Comparison of ENCODE assay signal across 1 cellular context in the genomic region with DNA sequence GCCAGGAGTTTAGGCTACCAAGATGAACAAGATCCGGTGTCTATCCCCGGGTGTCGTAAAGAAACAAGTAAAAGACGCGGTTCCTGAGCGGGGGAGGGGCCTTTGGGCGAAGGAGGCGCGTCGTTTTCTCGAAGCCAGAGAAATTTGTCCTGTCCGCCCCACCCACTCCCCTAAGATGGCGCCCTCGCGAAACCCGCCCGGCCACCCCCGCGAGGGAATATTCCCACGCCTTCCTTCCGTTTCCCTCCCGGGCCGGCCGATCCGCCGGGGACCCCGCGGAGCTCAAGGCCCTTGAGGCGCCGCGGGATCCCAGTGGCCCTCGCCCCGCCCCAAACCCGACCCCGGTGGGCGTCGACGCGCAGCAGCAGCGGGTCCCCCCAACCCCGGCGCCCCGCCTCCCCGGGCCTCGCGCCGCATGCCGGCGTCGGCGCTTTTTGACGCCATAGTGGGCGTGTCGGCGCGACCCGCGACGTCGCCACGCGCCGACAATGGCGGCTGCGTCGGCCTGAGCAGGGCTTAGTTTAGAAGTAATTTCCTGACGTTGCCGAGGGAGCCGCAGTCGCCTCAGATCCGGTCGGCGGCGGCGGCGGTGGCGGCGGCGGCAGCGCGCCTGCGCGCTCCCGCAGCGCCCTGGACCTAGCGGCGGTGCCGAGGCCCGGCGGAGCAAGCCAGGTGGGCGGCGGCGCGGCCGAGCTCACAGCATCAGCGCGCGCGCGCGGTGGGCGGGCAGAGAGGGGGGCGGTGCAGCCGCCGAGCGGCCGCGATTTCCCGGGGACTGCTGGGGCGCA.
TF ChIP-seq lines count a peak whose summit lies in the region.

No MANE protein-coding gene starts in this region.

TF ChIP-seq in K562, 482 proteins besides CTCF, POLR2A, EP300 and RAD21 (continued from another document and continues in another):
- TF ChIP-seq ZBTB33 (CRISPR knock-in tag; IDR thresholded peaks at IDR 0.05) (no peak), ZNF77 (CRISPR knock-in tag; IDR thresholded peaks at IDR 0.05) (no peak), THRB (CRISPR knock-in tag; conservative IDR thresholded peaks at IDR 0.05) (no peak), GTF2F1 (IDR thresholded peaks at IDR 0.05; ENCODE audit: low read depth, low read length) (no peak), HBP1 (CRISPR knock-in tag; IDR thresholded peaks at IDR 0.05) (no peak), NFATC3 (IDR thresholded peaks at IDR 0.05) (no peak), EGR1 (conservative IDR thresholded peaks at IDR 0.05) (peak; percentile 86), NR4A1 (CRISPR knock-in tag; IDR thresholded peaks at IDR 0.05) (no peak), NR4A1 (tag; IDR thresholded peaks at IDR 0.05) (no peak), BRF1 (IDR thresholded peaks at IDR 0.05; ENCODE audit: borderline replicate concordance, extremely low read depth, insufficient read length) (no peak), MGA (IDR thresholded peaks at IDR 0.05) (no peak), DPF2 (IDR thresholded peaks at IDR 0.05) (no peak), HDAC2 (IDR thresholded peaks at IDR 0.05) (0 out of 2 replicates have a peak, but pooled peaks have one; percentile 20), RFX7 (CRISPR knock-in tag; IDR thresholded peaks at IDR 0.05) (no peak)
- TF ChIP-seq, protein P1, sequence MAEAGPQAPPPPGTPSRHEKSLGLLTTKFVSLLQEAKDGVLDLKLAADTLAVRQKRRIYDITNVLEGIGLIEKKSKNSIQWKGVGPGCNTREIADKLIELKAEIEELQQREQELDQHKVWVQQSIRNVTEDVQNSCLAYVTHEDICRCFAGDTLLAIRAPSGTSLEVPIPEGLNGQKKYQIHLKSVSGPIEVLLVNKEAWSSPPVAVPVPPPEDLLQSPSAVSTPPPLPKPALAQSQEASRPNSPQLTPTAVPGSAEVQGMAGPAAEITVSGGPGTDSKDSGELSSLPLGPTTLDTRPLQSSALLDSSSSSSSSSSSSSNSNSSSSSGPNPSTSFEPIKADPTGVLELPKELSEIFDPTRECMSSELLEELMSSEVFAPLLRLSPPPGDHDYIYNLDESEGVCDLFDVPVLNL (CRISPR knock-in tag; IDR thresholded peaks at IDR 0.05; ENCODE audit: low read depth): no peak
